In the genomic region with DNA sequence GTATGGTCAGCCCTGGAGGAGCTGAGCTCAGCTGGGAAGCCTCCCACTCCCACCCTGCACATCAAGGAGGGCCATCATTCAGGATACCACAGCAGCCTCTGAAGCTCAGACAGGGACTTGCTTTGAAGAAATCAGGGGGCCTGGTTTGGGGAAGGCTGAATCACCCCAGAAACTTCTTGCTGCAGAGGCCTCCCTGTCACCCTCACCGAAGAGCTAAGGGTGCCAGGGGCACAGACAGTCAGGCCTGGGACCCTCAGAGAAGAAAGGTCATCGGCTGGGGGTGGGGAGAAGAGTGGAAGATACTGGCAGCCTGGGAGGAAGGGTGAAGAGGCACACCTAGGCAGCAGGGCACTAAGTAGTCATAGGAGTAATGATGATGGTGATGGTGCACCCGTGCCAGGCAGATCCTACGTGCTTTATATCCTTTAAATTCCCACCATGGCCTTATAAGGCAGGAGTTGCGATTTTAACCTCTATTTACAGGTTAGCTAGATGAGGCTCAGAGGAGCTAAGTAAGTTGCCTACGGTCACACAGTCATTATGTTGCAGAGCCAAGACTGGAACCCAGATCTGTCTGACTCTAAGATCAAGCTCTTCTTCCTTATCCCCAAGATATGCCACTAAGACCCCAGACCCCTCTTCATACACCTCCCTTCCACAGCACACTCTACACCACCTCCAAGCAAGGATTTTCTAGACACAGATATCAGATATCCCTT, we compare ENCODE assay signal across 8 cellular contexts. TPM values are rescaled to one million over a fixed set of nuclear protein-coding genes. Genes with fewer than 3 reads are reported as not detected.
DNase-seq lines count a peak whose midpoint lies in the region; ATAC-seq and TF ChIP-seq lines count a peak whose summit lies in the region.

No MANE protein-coding gene starts in this region.

- H3K9me3 ChIP-seq in adrenal gland (replicated peaks in 1 of 3) = no peaks in the 10 kb centered on the region
- no peaks in the 10 kb centered on the region for H3K9me3 ChIP-seq in mesodermal cell (ENCODE audit: control insufficient read depth, low read length)
- H3K9me3 ChIP-seq in tibial artery = no peaks in the 10 kb centered on the region

- no peak for TF ChIP-seq POLR2A in adrenal gland (IDR thresholded peaks at IDR 0.05)

- H3K27me3 ChIP-seq in adrenal gland (no peaks in the 10 kb centered on the region), tibial artery (no peaks in the 10 kb centered on the region)

- intact Hi-C loops in activated naive CD4-positive, alpha-beta T cell treated with anti-CD3 and anti-CD28 coated beads for 36 hours (cut with micrococcal nuclease) = loop anchor here (1.0 to 5.0 kb wide), 3 partner anchors 29 to 210 kb away; a partner anchor contains a TSS
- intact Hi-C loops in adrenal gland (cut with DNase I) = loop anchor here (5.0 to 10.0 kb wide), 2 partner anchors 62 to 85 kb away; no protein-coding TSS in a partner anchor
- intact Hi-C loops in tibial artery (cut with DNase I; ENCODE audit: low total_unique reads) = no loop called here

- peak overlapping the region; percentile 84 for H3K27ac Mint-ChIP-seq in activated naive CD4-positive, alpha-beta T cell treated with anti-CD3 and anti-CD28 coated beads for 36 hours

- H3K4me1 ChIP-seq in adrenal gland (replicated peaks in 1 of 2) = peaks cover 69 to 83% of the 10 kb centered on the region in 2 donors
- peaks cover 73% of the 10 kb centered on the region for H3K4me1 ChIP-seq in mesodermal cell (ENCODE audit: control insufficient read depth, insufficient read depth, low read length, poor library complexity, severe bottlenecking)
- peaks cover 37 to 94% (median 91%) of the 10 kb centered on the region in 4 donors for H3K4me1 ChIP-seq in tibial artery

- peak; percentile 40 for DNase-seq in activated naive CD4-positive, alpha-beta T cell treated with anti-CD3 and anti-CD28 coated beads for 36 hours
- no peak for DNase-seq in activated naive CD4-positive, alpha-beta T cell treated with Interleukin-2 at 50 U/mL for 16 hours
- no peak for DNase-seq in adrenal gland
- no peak for DNase-seq in tibial artery
- DNase-seq in activated gamma-delta T cell (lab: John Stamatoyannopoulos, UW) = no peak
- DNase-seq in germinal center (ENCODE audit: low spot score) = no peak

- H3K27ac ChIP-seq in adrenal gland = peak overlapping the region in 4 of 5 donors; percentile 39 to 90 (median 78)
- peak overlapping the region; percentile 87 for H3K27ac ChIP-seq in mesodermal cell (ENCODE audit: low read depth, low read length, severe bottlenecking)
- peak overlapping the region; percentile 86 to 96 for H3K27ac ChIP-seq in tibial artery

- H3K27me3 Mint-ChIP-seq in activated naive CD4-positive, alpha-beta T cell treated with anti-CD3 and anti-CD28 coated beads for 36 hours (ENCODE audit: low read depth) = no peaks in the 10 kb centered on the region

- CTCF ChIA-PET in activated naive CD4-positive, alpha-beta T cell treated with anti-CD3 and anti-CD28 coated beads for 36 hours (lab: Charles Lee) = interaction anchor here (0.6 to 8.0 kb wide), 9 partner anchors 8 to 83 kb away, joined by 3 to 112 read pairs (median 4); a partner anchor contains a TSS

- peaks cover 0 to 21% of the 10 kb centered on the region in 2 donors for H3K36me3 ChIP-seq in adrenal gland (replicated peaks in 1 of 2)
- H3K36me3 ChIP-seq in mesodermal cell (ENCODE audit: control insufficient read depth, insufficient read depth, low read length) = peaks cover 21% of the 10 kb centered on the region
- H3K36me3 ChIP-seq in tibial artery = peaks cover 12 to 27% (median 19%) of the 10 kb centered on the region in 3 donors

- 73 to 78% (median 76%) methylated on average over 5 to 6 of the region's 6 CpGs for WGBS in adrenal gland, 4 donors
- WGBS in mesodermal cell (ENCODE audit: insufficient coverage in 2 of 2), 2 experiments = 96 to 98% methylated on average over 4 to 5 of the region's 6 CpGs

- H3K4me3 Mint-ChIP-seq in activated naive CD4-positive, alpha-beta T cell treated with anti-CD3 and anti-CD28 coated beads for 36 hours = peak overlapping the region; percentile 43

- TF ChIP-seq CTCF in adrenal gland (IDR thresholded peaks at IDR 0.05) (no peak), tibial artery (IDR thresholded peaks at IDR 0.05) (no peak)

- H3K36me3 Mint-ChIP-seq in activated naive CD4-positive, alpha-beta T cell treated with anti-CD3 and anti-CD28 coated beads for 36 hours (ENCODE audit: low read depth) = peaks cover 7% of the 10 kb centered on the region

- no peak for ATAC-seq in GM19328 (IDR thresholded peaks at IDR 0.05; ENCODE audit: unreplicated experiment)

- H3K4me3 ChIP-seq in adrenal gland = no peak overlapping the region
- H3K4me3 ChIP-seq in mesodermal cell (ENCODE audit: extremely low read depth, insufficient read depth, low read length, poor library complexity, severe bottlenecking) = no peak overlapping the region
- no peak overlapping the region for H3K4me3 ChIP-seq in tibial artery

- H3K9me3 Mint-ChIP-seq in activated naive CD4-positive, alpha-beta T cell treated with anti-CD3 and anti-CD28 coated beads for 36 hours = no peaks in the 10 kb centered on the region

- peaks cover 74% of the 10 kb centered on the region for H3K4me1 Mint-ChIP-seq in activated naive CD4-positive, alpha-beta T cell treated with anti-CD3 and anti-CD28 coated beads for 36 hours (ENCODE audit: low read depth)

RNA-seq across cellular contexts. Expression of a gene that starts 28.5 kb away (rescaled TPM):
- total RNA-seq in activated naive CD4-positive, alpha-beta T cell treated with anti-CD3 and anti-CD28 coated beads for 36 hours = 10 to 100 TPM; 18.5 to 19.2 TPM
- 10 to 100 TPM; 23.1 to 74.6 (median 43.2) TPM for total RNA-seq in adrenal gland
- polyA plus RNA-seq in adrenal gland = 10 to 100 TPM; 14.4 to 52.5 (median 16.7) TPM
- 37.4 TPM for polyA plus RNA-seq in mesodermal cell (2013, experiment 1 of 2)
- polyA plus RNA-seq in mesodermal cell (2013, experiment 2 of 2) = 35.1 TPM
